ENCODE assay signal across 2 cellular contexts in genomic region chr20:38671701-38672292, GRCh38.
A peak's percentile ranks its signal among the peaks of the same experiment; 100 is the strongest.
TF ChIP-seq lines count a peak whose summit lies in the region.

No MANE protein-coding gene starts in this region.

TF ChIP-seq in HepG2, 621 proteins besides CTCF, POLR2A, EP300 and RAD21:
- TF ChIP-seq MAFK (conservative IDR thresholded peaks at IDR 0.05 in 1 of 2, IDR thresholded peaks at IDR 0.05 in 1 of 2; ENCODE audit: low read length in 2 of 2) (peak; percentile 27 to 47; a peak in 2 of 4 replicates), KAT2B (IDR thresholded peaks at IDR 0.05; ENCODE audit: borderline replicate concordance, low read depth, low read length) (no peak), ZNF121 (CRISPR knock-in tag; IDR thresholded peaks at IDR 0.05) (peak; percentile 82), PAWR (CRISPR knock-in tag; IDR thresholded peaks at IDR 0.05; ENCODE audit: borderline replicate concordance) (no peak)
- TF ChIP-seq, protein P1, sequence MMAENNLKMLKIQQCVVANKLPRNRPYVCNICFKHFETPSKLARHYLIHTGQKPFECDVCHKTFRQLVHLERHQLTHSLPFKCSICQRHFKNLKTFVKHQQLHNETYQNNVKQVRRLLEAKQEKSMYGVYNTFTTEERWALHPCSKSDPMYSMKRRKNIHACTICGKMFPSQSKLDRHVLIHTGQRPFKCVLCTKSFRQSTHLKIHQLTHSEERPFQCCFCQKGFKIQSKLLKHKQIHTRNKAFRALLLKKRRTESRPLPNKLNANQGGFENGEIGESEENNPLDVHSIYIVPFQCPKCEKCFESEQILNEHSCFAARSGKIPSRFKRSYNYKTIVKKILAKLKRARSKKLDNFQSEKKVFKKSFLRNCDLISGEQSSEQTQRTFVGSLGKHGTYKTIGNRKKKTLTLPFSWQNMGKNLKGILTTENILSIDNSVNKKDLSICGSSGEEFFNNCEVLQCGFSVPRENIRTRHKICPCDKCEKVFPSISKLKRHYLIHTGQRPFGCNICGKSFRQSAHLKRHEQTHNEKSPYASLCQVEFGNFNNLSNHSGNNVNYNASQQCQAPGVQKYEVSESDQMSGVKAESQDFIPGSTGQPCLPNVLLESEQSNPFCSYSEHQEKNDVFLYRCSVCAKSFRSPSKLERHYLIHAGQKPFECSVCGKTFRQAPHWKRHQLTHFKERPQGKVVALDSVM (CRISPR knock-in tag; IDR thresholded peaks at IDR 0.05), result peak; percentile 61; the same call in 1 of the 2 replicates

TF ChIP-seq in neural cell, 6 proteins besides CTCF, POLR2A, EP300 and RAD21:
- no peak for TF ChIP-seq EZH2 (IDR thresholded peaks at IDR 0.05; ENCODE audit: borderline replicate concordance, insufficient read depth, low read length, poor library complexity, severe bottlenecking)
